20 cellular contexts compared by ENCODE assay signal in genomic region chr3:13607821-13608620, GRCh38.
"Had no signal": no experiment of that assay in that cellular context is flagged by ENCODE, and none has a peak within 500 bp of the region (broad histone marks: within the 10 kb centered on the region; RNA-seq: fewer than 3 reads in every experiment).

No MANE protein-coding gene starts in this region.

- H3K4me1 ChIP-seq: esophagus squamous epithelium, foreskin keratinocyte, left lung, prostate gland, thyroid gland, uterus had no signal

- H3K36me3 ChIP-seq: esophagus squamous epithelium, left lung, prostate gland, thyroid gland, uterus had no signal

- DNase-seq: activated CD4-positive, CD25-positive, alpha-beta regulatory T cell treated with anti-CD3 and anti-CD28 coated beads, Interleukin-2, amount 50 U/mL, for 72 hours; activated naive CD4-positive, alpha-beta T cell treated with anti-CD3 and anti-CD28 coated beads, Interleukin-2, amount 10 ng/mL, durations not matched to agents 7 days and 5 days; activated T-cell treated with anti-CD3 and anti-CD28 coated beads for 4 hours; caudate nucleus; effector CD4-positive, alpha-beta T cell; esophagus squamous epithelium; foreskin keratinocyte; glutamatergic neuron; hypothalamus; kidney; left lung; naive thymus-derived CD8-positive, alpha-beta T cell; T-helper 1 cell; T1000; thyroid gland; uterus had no signal

- H3K27ac ChIP-seq: coronary artery, esophagus squamous epithelium, foreskin keratinocyte, left lung, prostate gland, thyroid gland, uterus had no signal

- H3K4me3 ChIP-seq: coronary artery, esophagus squamous epithelium, left lung, prostate gland, thyroid gland, uterus had no signal

- H3K9me3 ChIP-seq: esophagus squamous epithelium, left lung, prostate gland, thyroid gland, uterus had no signal

- ATAC-seq: activated T-helper 17 cell treated with anti-CD3 and anti-CD28 coated beads, Interleukin-2, amount 50 U/mL, for 72 hours; foreskin keratinocyte; left lung; naive thymus-derived CD8-positive, alpha-beta T cell; right cardiac atrium had no signal

- H3K27me3 ChIP-seq: foreskin keratinocyte, left lung, thyroid gland, uterus had no signal
